Comparison of ENCODE assay signal across 8 cellular contexts in the genomic region with DNA sequence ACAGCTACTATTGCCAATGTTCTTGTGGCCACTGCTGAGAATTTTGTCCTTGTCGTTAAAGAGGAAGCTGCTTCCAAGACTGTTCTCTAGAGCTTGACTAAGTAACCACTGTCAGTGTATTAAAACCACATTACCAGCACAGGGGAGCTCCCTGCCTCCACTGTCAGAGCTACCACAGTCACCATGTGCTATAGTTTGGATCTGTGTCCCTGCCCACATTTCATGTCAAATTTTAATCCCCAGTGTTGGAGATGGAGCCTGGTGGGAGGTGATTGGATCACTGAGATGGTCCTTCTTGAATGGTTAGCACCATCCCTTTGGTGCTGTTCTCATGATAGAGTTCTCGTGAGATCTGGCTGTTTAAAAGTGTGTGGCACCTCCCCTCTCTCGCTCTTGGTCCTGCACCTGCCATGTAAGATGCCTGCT. TPM values are rescaled to one million over a fixed set of nuclear protein-coding genes. Genes with fewer than 3 reads are reported as not detected.
DNase-seq lines count a peak whose midpoint lies in the region; ATAC-seq and TF ChIP-seq lines count a peak whose summit lies in the region.
"Had no signal": no experiment of that assay in that cellular context is flagged by ENCODE, and none has a peak within 500 bp of the region (broad histone marks: within the 10 kb centered on the region; RNA-seq: fewer than 3 reads in every experiment).

No MANE protein-coding gene starts in this region.

- peaks cover 37% of the 10 kb centered on the region for H3K4me1 Mint-ChIP-seq in activated B cell treated with CpG ODN at 0.5 μM for 24 hours

- H3K27ac Mint-ChIP-seq in activated B cell treated with CpG ODN at 0.5 μM for 24 hours = peak overlapping the region; percentile 14

- ATAC-seq in GM19043 (IDR thresholded peaks at IDR 0.05; ENCODE audit: low read depth, unreplicated experiment) = peak; percentile 63
- peak; percentile 82 for ATAC-seq in HG03066 (IDR thresholded peaks at IDR 0.05; ENCODE audit: low read depth, unreplicated experiment)
- peak; percentile 90 for ATAC-seq in activated B cell treated with CpG ODN at 0.5 μM for 24 hours (ENCODE audit: low read depth)

- H3K9me3 ChIP-seq in sigmoid colon (peaks cover 0 to 14% (median 7%) of the 10 kb centered on the region in 4 donors), thyroid gland (no peaks in the 10 kb centered on the region)

- H3K4me3 Mint-ChIP-seq in activated B cell treated with CpG ODN at 0.5 μM for 24 hours = no peak overlapping the region

- no peak for TF ChIP-seq EP300 in sigmoid colon (IDR thresholded peaks at IDR 0.05)

- POLR2A ChIA-PET in activated B cell treated with CpG ODN at 0.5 μM for 24 hours (lab: Charles Lee) = interaction anchor here (0.9 kb wide), 1 partner anchor 23 kb away, joined by 4 read pairs; a partner anchor contains a TSS

- DNase-seq in activated B cell treated with CpG ODN at 0.5 μM for 24 hours (no peak), sigmoid colon (no peak), T1000 (lab: John Stamatoyannopoulos, UW) (no peak), thyroid gland (no peak)
- DNase-seq in stimulated activated CD8-positive, alpha-beta memory T cell treated with anti-CD3 and anti-CD28 coated beads, Interleukin-15, amount 100 ng/mL, for 48 hours (ENCODE audit: low read depth in 2 of 2) = peak; percentile 20 to 38
- DNase-seq: IMR-90 had no signal

- H3K27ac ChIP-seq in sigmoid colon (no peak overlapping the region), thyroid gland (no peak overlapping the region)

- no peaks in the 10 kb centered on the region for H3K36me3 ChIP-seq in sigmoid colon
- H3K36me3 ChIP-seq in thyroid gland = no peaks in the 10 kb centered on the region

- no peaks in the 10 kb centered on the region for H3K27me3 Mint-ChIP-seq in activated B cell treated with CpG ODN at 0.5 μM for 24 hours

- intact Hi-C loops in activated B cell treated with CpG ODN at 0.5 μM for 24 hours (cut with micrococcal nuclease) (loop anchor here (1.0 to 2.0 kb wide), 2 partner anchors 23 to 229 kb away; a partner anchor contains a TSS), sigmoid colon (cut with DNase I) (no loop called here), thyroid gland (cut with DNase I) (no loop called here)

- WGBS in sigmoid colon, 2 donors = 73 to 93% methylated on average over 3 of the region's 3 CpGs
- WGBS in thyroid gland, 2 donors = 79 to 81% methylated on average over 3 of the region's 3 CpGs

- CTCF ChIA-PET in activated B cell treated with CpG ODN at 0.5 μM for 24 hours (lab: Charles Lee) = interaction anchor here (1.0 kb wide), 1 partner anchor 228 kb away, joined by 3 read pairs; no protein-coding TSS in a partner anchor

- TF ChIP-seq CTCF in activated B cell treated with CpG ODN at 0.5 μM for 24 hours (IDR thresholded peaks at IDR 0.05) (no peak), sigmoid colon (IDR thresholded peaks at IDR 0.05) (no peak), thyroid gland (IDR thresholded peaks at IDR 0.05) (no peak)

- TF ChIP-seq POLR2A in sigmoid colon (IDR thresholded peaks at IDR 0.05) = no peak
- no peak for TF ChIP-seq POLR2A in thyroid gland (IDR thresholded peaks at IDR 0.05)

- H3K36me3 Mint-ChIP-seq in activated B cell treated with CpG ODN at 0.5 μM for 24 hours (ENCODE audit: low read depth) = peaks cover 4% of the 10 kb centered on the region

- peaks cover 7% of the 10 kb centered on the region for H3K9me3 Mint-ChIP-seq in activated B cell treated with CpG ODN at 0.5 μM for 24 hours

- H3K27me3 ChIP-seq in sigmoid colon (no peaks in the 10 kb centered on the region), thyroid gland (no peaks in the 10 kb centered on the region)

- H3K4me1 ChIP-seq in sigmoid colon (no peaks in the 10 kb centered on the region), thyroid gland (no peaks in the 10 kb centered on the region)

- H3K4me3 ChIP-seq in sigmoid colon (no peak overlapping the region), thyroid gland (replicated peaks in 1 of 3) (no peak overlapping the region)

RNA-seq across cellular contexts. Expression of a gene that starts 23.2 kb away (rescaled TPM):
- total RNA-seq in activated B cell treated with CpG ODN at 0.5 μM for 24 hours (136 and 142 TPM in 2 replicates), sigmoid colon (100 to 1,000 TPM; 197 to 251 (median 223) TPM), thyroid gland (100 to 1,000 TPM; 133 to 232 (median 193) TPM)
- 100 to 1,000 TPM; 146 to 258 (median 170) TPM for polyA plus RNA-seq in sigmoid colon

Comparison
In these comparisons a context has a peak if more than half of its experiments do, and no peak if none do; other contexts are left out.
1. DNase-seq: peak in stimulated activated CD8-positive, alpha-beta memory T cell treated with anti-CD3 and anti-CD28 coated beads, Interleukin-15, amount 100 ng/mL, for 48 hours (2 of 2); none in activated B cell treated with CpG ODN at 0.5 μM for 24 hours (single experiment), sigmoid colon (single experiment), T1000 (single experiment) and thyroid gland (0 of 2).
2. Peak in every context shown above with its lines, with median percentiles within 50 percentile points of each other: ATAC-seq.